9 cellular contexts compared by ENCODE assay signal in the genomic region with DNA sequence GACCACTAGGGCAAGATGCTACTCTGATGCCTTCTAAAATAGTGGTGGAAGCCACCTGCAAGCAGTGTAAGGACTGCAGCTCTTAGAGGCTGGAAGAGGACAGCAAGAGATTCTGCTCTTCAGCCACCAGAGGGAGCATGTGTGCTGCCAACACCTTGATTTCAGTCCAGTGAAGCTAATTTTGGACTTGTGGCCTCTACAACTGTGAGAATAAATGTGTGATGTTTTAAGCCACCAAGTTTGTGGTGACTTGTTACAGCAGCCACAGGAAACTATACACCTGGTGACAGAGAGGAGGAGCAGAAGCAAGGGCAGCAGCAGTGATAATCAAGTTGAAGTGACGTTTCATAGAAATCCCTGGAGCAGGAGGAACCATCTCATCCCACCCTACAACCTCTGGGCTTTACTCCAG. TPM values are rescaled to one million over a fixed set of nuclear protein-coding genes. Genes with fewer than 3 reads are reported as not detected.
DNase-seq lines count a peak whose midpoint lies in the region; ATAC-seq and TF ChIP-seq lines count a peak whose summit lies in the region.
"Had no signal": no experiment of that assay in that cellular context is flagged by ENCODE, and none has a peak within 500 bp of the region (broad histone marks: within the 10 kb centered on the region; RNA-seq: fewer than 3 reads in every experiment).

No MANE protein-coding gene starts in this region.

- H3K36me3 ChIP-seq in OCI-LY1 (ENCODE audit: insufficient read depth, low read length) (no peaks in the 10 kb centered on the region), osteoblast (ENCODE audit: insufficient read depth, low read length) (no peaks in the 10 kb centered on the region), aorta (ENCODE audit: control insufficient read depth in 1 of 2, insufficient read depth in 2 of 2, low read length in 1 of 2) (no peaks in the 10 kb centered on the region)

- TF ChIP-seq CTCF in OCI-LY1 (IDR thresholded peaks at IDR 0.05; ENCODE audit: low read length): peak; percentile 71
- TF ChIP-seq CTCF in osteoblast (IDR thresholded peaks at IDR 0.05; ENCODE audit: extremely low read depth, low read depth, low read length): peak; percentile 95

- DNase-seq in ELR (ENCODE audit: low read depth): peak; percentile 76
- peak; percentile 88 for DNase-seq in HT-29 (ENCODE audit: low spot score)
- peak; percentile 4 for DNase-seq in activated T-helper 1 cell treated with Interleukin-2 at 50 U/mL for 16 hours (ENCODE audit: low read depth)
- DNase-seq in germinal center (ENCODE audit: low spot score): peak; percentile 68
- DNase-seq in osteoblast (ENCODE audit: insufficient read length, low spot score, missing footprints): no peak
- DNase-seq in aorta: peak in 1 of 2 donors; percentile 53

- intact Hi-C loops in aorta (cut with DNase I): loop anchor here (1.0 to 10.0 kb wide), 5 partner anchors 74 to 408 kb away; no protein-coding TSS in a partner anchor

- ATAC-seq in GM21526 (IDR thresholded peaks at IDR 0.05; ENCODE audit: low FRiP score, unreplicated experiment) (peak; percentile 95), aorta (ENCODE audit: low FRiP score) (peak; percentile 88)

- no peak overlapping the region for H3K9ac ChIP-seq in OCI-LY1 (ENCODE audit: low read length)

- H3K9me3 ChIP-seq in OCI-LY1 (ENCODE audit: low read length): no peaks in the 10 kb centered on the region
- H3K9me3 ChIP-seq in osteoblast (ENCODE audit: low read depth, low read length): no peaks in the 10 kb centered on the region
- H3K9me3 ChIP-seq in aorta (ENCODE audit: control insufficient read depth, low read length): no peaks in the 10 kb centered on the region

- H4K20me1 ChIP-seq in OCI-LY1 (ENCODE audit: insufficient read depth, low read length): no peaks in the 10 kb centered on the region
- no peaks in the 10 kb centered on the region for H4K20me1 ChIP-seq in osteoblast (ENCODE audit: insufficient read depth, low read length)

- no peaks in the 10 kb centered on the region for H3F3A ChIP-seq in OCI-LY1 (ENCODE audit: insufficient read depth, low read length)

- no peak overlapping the region for H2AFZ ChIP-seq in OCI-LY1 (ENCODE audit: low read length)
- no peak overlapping the region for H2AFZ ChIP-seq in osteoblast (ENCODE audit: low read length)

- 83 to 84% methylated on average over 1 of the region's 1 CpG for WGBS in aorta, 2 donors

- H3K27ac ChIP-seq in OCI-LY1 (ENCODE audit: low read depth, low read length, poor library complexity, severe bottlenecking): no peak overlapping the region
- H3K27ac ChIP-seq in osteoblast (ENCODE audit: low read depth, low read length): no peak overlapping the region
- H3K27ac ChIP-seq in aorta (ENCODE audit: low read depth in 1 of 2, low read length in 2 of 2): no peak overlapping the region
- H3K27ac ChIP-seq: epithelial cell of prostate had no signal

- H3K79me2 ChIP-seq in OCI-LY1 (ENCODE audit: insufficient read depth, low read length): no peaks in the 10 kb centered on the region
- no peaks in the 10 kb centered on the region for H3K79me2 ChIP-seq in osteoblast (ENCODE audit: insufficient read depth, low read length)

- H3K4me3 ChIP-seq in OCI-LY1 (ENCODE audit: low read depth, low read length, poor library complexity, severe bottlenecking): no peak overlapping the region
- H3K4me3 ChIP-seq in osteoblast (ENCODE audit: insufficient read depth, low read length): no peak overlapping the region
- no peak overlapping the region for H3K4me3 ChIP-seq in aorta (ENCODE audit: low read length in 2 of 2)

- H3K4me2 ChIP-seq in OCI-LY1 (ENCODE audit: low read length): no peak overlapping the region
- H3K4me2 ChIP-seq in osteoblast (ENCODE audit: insufficient read depth, low read length): no peak overlapping the region

- H3K9me2 ChIP-seq in OCI-LY1 (ENCODE audit: low read depth, low read length): no peaks in the 10 kb centered on the region

- H3K27me3 ChIP-seq in OCI-LY1 (ENCODE audit: insufficient read depth, low read length) (no peaks in the 10 kb centered on the region), osteoblast (ENCODE audit: insufficient read depth, low read length) (peaks cover 37% of the 10 kb centered on the region), aorta (ENCODE audit: control insufficient read depth in 1 of 2, insufficient read depth in 2 of 2, low read length in 1 of 2) (no peaks in the 10 kb centered on the region)

- no peaks in the 10 kb centered on the region for H3K4me1 ChIP-seq in OCI-LY1 (ENCODE audit: insufficient read depth, low read length, severe bottlenecking)
- no peaks in the 10 kb centered on the region for H3K4me1 ChIP-seq in osteoblast (ENCODE audit: insufficient read depth, low read length)
- no peaks in the 10 kb centered on the region for H3K4me1 ChIP-seq in aorta (ENCODE audit: control insufficient read depth in 1 of 2, insufficient read depth in 2 of 2, low read length in 2 of 2)

RNA-seq across cellular contexts. Expression of gene FGFBP1, which starts 55.9 kb away (rescaled TPM):
- total RNA-seq in HT-29 (2014; rRNA removed; shearing (Covaris generic)): 0.36 and 0.81 TPM in 2 replicates
- total RNA-seq in osteoblast (not detected in 2 replicates), aorta (not detected)
- under 1 TPM in 1 of 2 donors, not detected in 1; 0.20 TPM for polyA plus RNA-seq in aorta
